14 cellular contexts compared by ENCODE assay signal in the genomic region with DNA sequence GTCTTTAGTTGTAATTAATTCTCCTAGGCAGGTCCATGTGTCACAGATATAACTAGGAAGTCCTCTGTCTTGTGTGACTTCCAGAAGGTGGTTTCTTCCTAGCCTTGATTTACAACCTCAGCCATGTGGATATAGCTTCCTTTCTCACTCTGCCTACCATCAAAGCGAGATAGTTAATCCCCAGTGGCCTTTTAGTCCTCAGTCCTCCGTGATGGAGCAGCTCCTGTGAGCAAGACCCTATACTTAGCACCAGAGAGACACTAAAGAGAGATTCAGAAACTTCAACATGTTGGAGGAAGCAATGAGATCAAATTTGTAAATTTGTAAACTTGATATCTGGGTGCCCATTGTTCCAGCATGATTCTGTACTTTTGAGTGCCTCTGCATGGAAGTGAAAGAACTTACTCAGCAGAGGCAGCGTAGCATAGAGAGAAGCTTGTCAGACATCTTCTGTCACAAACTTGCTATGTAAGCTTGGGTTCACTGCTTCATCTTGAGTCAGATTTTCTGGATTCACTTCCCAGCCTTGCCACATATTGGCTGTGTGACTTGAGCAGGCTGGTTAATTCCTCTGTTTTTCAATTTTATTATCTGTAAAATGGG.
DNase-seq lines count a peak whose midpoint lies in the region; ATAC-seq and TF ChIP-seq lines count a peak whose summit lies in the region.
"Had no signal": no experiment of that assay in that cellular context is flagged by ENCODE, and none has a peak within 500 bp of the region (broad histone marks: within the 10 kb centered on the region; RNA-seq: fewer than 3 reads in every experiment).

No MANE protein-coding gene starts in this region.

- no peak for TF ChIP-seq CTCF in GM12865 (IDR thresholded peaks at IDR 0.05; ENCODE audit: insufficient read depth, low read depth, low read length, missing control alignments)

- H3K9me3 Mint-ChIP-seq in natural killer cell treated with Interleukin-12 subunit alpha and Interleukin-12 subunit beta and Interleukin-15 and Interleukin-18, amount 100 ng/mL, for 72 hours = peaks cover 4% of the 10 kb centered on the region
- H3K9me3 Mint-ChIP-seq: central memory CD8-positive, alpha-beta T cell had no signal

- H3K27ac Mint-ChIP-seq in natural killer cell treated with Interleukin-12 subunit alpha and Interleukin-12 subunit beta and Interleukin-15 and Interleukin-18, amount 100 ng/mL, for 72 hours = peak overlapping the region in 1 of 2 donors; percentile 95

- ATAC-seq in GM21515 (IDR thresholded peaks at IDR 0.05; ENCODE audit: unreplicated experiment) (peak; percentile 58), HG03460 (IDR thresholded peaks at IDR 0.05; ENCODE audit: unreplicated experiment) (peak; percentile 73), left lobe of liver (peak; percentile 35)
- no peak for ATAC-seq in natural killer cell treated with Interleukin-12 subunit alpha and Interleukin-12 subunit beta and Interleukin-15 and Interleukin-18, amount 100 ng/mL, for 72 hours

- peaks cover 37 to 40% of the 10 kb centered on the region in 2 donors for H3K4me1 Mint-ChIP-seq in natural killer cell treated with Interleukin-12 subunit alpha and Interleukin-12 subunit beta and Interleukin-15 and Interleukin-18, amount 100 ng/mL, for 72 hours (ENCODE audit: low read depth in 2 of 2)
- H3K4me1 Mint-ChIP-seq: central memory CD8-positive, alpha-beta T cell had no signal

- DNase-seq in GM12865 (ENCODE audit: low read depth) (peak; percentile 46), left lobe of liver (ENCODE audit: low spot score) (no peak), DMS 273 treated with DMSO at 0.1 percent for 48 hours (lab: John Stamatoyannopoulos, UW) (no peak), cerebellum (ENCODE audit: low spot score) (no peak)
- DNase-seq in natural killer cell treated with Interleukin-12 subunit alpha and Interleukin-12 subunit beta and Interleukin-15 and Interleukin-18, amount 100 ng/mL, for 72 hours (ENCODE audit: low spot score) = no peak
- no peak for DNase-seq in stimulated activated CD4-positive, alpha-beta T cell treated with anti-CD3 and anti-CD28 coated beads, Interleukin-12 subunit alpha, Interleukin-12 subunit beta, amount 100 ng/mL, for 4 hours
- DNase-seq: activated CD4-positive, alpha-beta T cell treated with anti-CD3 and anti-CD28 coated beads for 48 hours; activated naive CD4-positive, alpha-beta T cell treated with Interleukin-2 at 50 U/mL for 16 hours; MG63; NCI-H524 treated with DMSO at 0.1 percent for 48 hours; stimulated activated CD4-positive, alpha-beta T cell treated with anti-CD3 and anti-CD28 coated beads, Interleukin-4, amount 100 ng/mL, for 1 hour had no signal

- peaks cover 0 to 3% of the 10 kb centered on the region in 2 donors for H3K27me3 Mint-ChIP-seq in natural killer cell treated with Interleukin-12 subunit alpha and Interleukin-12 subunit beta and Interleukin-15 and Interleukin-18, amount 100 ng/mL, for 72 hours
- H3K27me3 Mint-ChIP-seq: central memory CD8-positive, alpha-beta T cell had no signal

- H3K36me3 Mint-ChIP-seq in natural killer cell treated with Interleukin-12 subunit alpha and Interleukin-12 subunit beta and Interleukin-15 and Interleukin-18, amount 100 ng/mL, for 72 hours = peaks cover 7% of the 10 kb centered on the region

- H3K4me3 Mint-ChIP-seq in natural killer cell treated with Interleukin-12 subunit alpha and Interleukin-12 subunit beta and Interleukin-15 and Interleukin-18, amount 100 ng/mL, for 72 hours = no peak overlapping the region
- H3K4me3 Mint-ChIP-seq: central memory CD8-positive, alpha-beta T cell had no signal

- no peak overlapping the region for H3K4me3 ChIP-seq in GM12865 (ENCODE audit: low read depth, low read length)
- H3K4me3 ChIP-seq: MG63 had no signal

Comparison
In these comparisons a context has a peak if more than half of its experiments do, and no peak if none do; other contexts are left out.
1. ATAC-seq: peak in GM21515 (single experiment), HG03460 (single experiment) and left lobe of liver (single experiment); none in natural killer cell treated with Interleukin-12 subunit alpha and Interleukin-12 subunit beta and Interleukin-15 and Interleukin-18, amount 100 ng/mL, for 72 hours (0 of 2).